9 cellular contexts compared by ENCODE assay signal in genomic region chr15:98547255-98547654, GRCh38.
A peak's percentile ranks its signal among the peaks of the same experiment; 100 is the strongest.
DNase-seq lines count a peak whose midpoint lies in the region; ATAC-seq and TF ChIP-seq lines count a peak whose summit lies in the region.
"Had no signal": no experiment of that assay in that cellular context is flagged by ENCODE, and none has a peak within 500 bp of the region (broad histone marks: within the 10 kb centered on the region; RNA-seq: fewer than 3 reads in every experiment).

No MANE protein-coding gene starts in this region.

- H2AFZ ChIP-seq in smooth muscle cell (ENCODE audit: low read depth): peak overlapping the region; percentile 52

- H3K4me2 ChIP-seq in smooth muscle cell: peak overlapping the region; percentile 90

- no peak overlapping the region for H3K9ac ChIP-seq in smooth muscle cell (ENCODE audit: low read depth)

- no peak for ATAC-seq in T-helper 17 cell

- no peak for TF ChIP-seq CTCF in smooth muscle cell (IDR thresholded peaks at IDR 0.05; ENCODE audit: borderline replicate concordance, insufficient read depth, poor library complexity, severe bottlenecking)

- H3K79me2 ChIP-seq in smooth muscle cell (ENCODE audit: low read depth): no peaks in the 10 kb centered on the region

- H3K4me3 Mint-ChIP-seq in activated CD4-positive, alpha-beta T cell treated with anti-CD3 and anti-CD28 coated beads, Interleukin-2, amount 10 ng/mL, durations not matched to agents 7 days and 5 days: peak overlapping the region; percentile 70
- peak overlapping the region; percentile 87 for H3K4me3 Mint-ChIP-seq in T-helper 17 cell

- peaks cover 47% of the 10 kb centered on the region for H3K27me3 Mint-ChIP-seq in activated CD4-positive, alpha-beta T cell treated with anti-CD3 and anti-CD28 coated beads, Interleukin-2, amount 10 ng/mL, durations not matched to agents 7 days and 5 days
- H3K27me3 Mint-ChIP-seq in T-helper 17 cell: peaks cover 54% of the 10 kb centered on the region

- no peaks in the 10 kb centered on the region for H3K36me3 ChIP-seq in smooth muscle cell (ENCODE audit: low read depth)

- no peak overlapping the region for H3K27ac Mint-ChIP-seq in activated CD4-positive, alpha-beta T cell treated with anti-CD3 and anti-CD28 coated beads, Interleukin-2, amount 10 ng/mL, durations not matched to agents 7 days and 5 days
- no peak overlapping the region for H3K27ac Mint-ChIP-seq in T-helper 17 cell

- H3K4me3 ChIP-seq in smooth muscle cell: peak overlapping the region; percentile 55

- POLR2A ChIA-PET in activated CD4-positive, alpha-beta T cell treated with anti-CD3 and anti-CD28 coated beads, Interleukin-2, amount 10 ng/mL, durations not matched to agents 7 days and 5 days (lab: Charles Lee): no interaction called here

- peaks cover 2% of the 10 kb centered on the region for H3K9me3 Mint-ChIP-seq in activated CD4-positive, alpha-beta T cell treated with anti-CD3 and anti-CD28 coated beads, Interleukin-2, amount 10 ng/mL, durations not matched to agents 7 days and 5 days

- 14% methylated on average over 4 of the region's 4 CpGs for WGBS in smooth muscle cell (ENCODE audit: low lambda C conversion rate)

- H3K4me1 Mint-ChIP-seq in activated CD4-positive, alpha-beta T cell treated with anti-CD3 and anti-CD28 coated beads, Interleukin-2, amount 10 ng/mL, durations not matched to agents 7 days and 5 days: peaks cover 16% of the 10 kb centered on the region
- H3K4me1 Mint-ChIP-seq in T-helper 17 cell: peaks cover 11% of the 10 kb centered on the region

- H3K9me3 ChIP-seq in T-helper 17 cell (ENCODE audit: control insufficient read depth, low read length, poor library complexity, severe bottlenecking) (no peaks in the 10 kb centered on the region), smooth muscle cell (replicated peaks; ENCODE audit: low read depth) (no peaks in the 10 kb centered on the region)

- no peaks in the 10 kb centered on the region for H3F3A ChIP-seq in smooth muscle cell (ENCODE audit: low read depth)

- no peaks in the 10 kb centered on the region for H3K27me3 ChIP-seq in smooth muscle cell (ENCODE audit: low read depth)

- H3K36me3 Mint-ChIP-seq in activated CD4-positive, alpha-beta T cell treated with anti-CD3 and anti-CD28 coated beads, Interleukin-2, amount 10 ng/mL, durations not matched to agents 7 days and 5 days (ENCODE audit: low read depth): no peaks in the 10 kb centered on the region
- peaks cover under 1% of the 10 kb centered on the region for H3K36me3 Mint-ChIP-seq in T-helper 17 cell (ENCODE audit: low read depth)

- CTCF ChIA-PET in activated CD4-positive, alpha-beta T cell treated with anti-CD3 and anti-CD28 coated beads, Interleukin-2, amount 10 ng/mL, durations not matched to agents 7 days and 5 days (lab: Charles Lee): interaction anchor here (0.6 kb wide), 1 partner anchor 335 kb away, joined by 3 read pairs; no protein-coding TSS in a partner anchor

- H3K4me1 ChIP-seq in smooth muscle cell (ENCODE audit: low read depth): peaks cover 10% of the 10 kb centered on the region

- no peak overlapping the region for H3K27ac ChIP-seq in smooth muscle cell (ENCODE audit: low read depth)

- no peak for DNase-seq in activated CD4-positive, alpha-beta T cell treated with anti-CD3 and anti-CD28 coated beads, Interleukin-2, amount 10 ng/mL, durations not matched to agents 7 days and 5 days
- DNase-seq in activated CD4-positive, alpha-beta T cell treated with anti-CD3 and anti-CD28 coated beads, Interleukin-2, amount 50 U/mL, for 1 hour: no peak
- DNase-seq in T-helper 17 cell: no peak
- DNase-seq in left kidney (ENCODE audit: low read depth, low spot score): peak; percentile 23
- no peak for DNase-seq in smooth muscle cell (lab: John Stamatoyannopoulos, UW; ENCODE audit: unreplicated experiment)
- DNase-seq in DMS79 treated with DMSO at 0.1 percent for 48 hours (lab: John Stamatoyannopoulos, UW): no peak
- no peak for DNase-seq in COLO668 (lab: John Stamatoyannopoulos, UW; ENCODE audit: unreplicated experiment)
- DNase-seq in MV-4-11 (lab: John Stamatoyannopoulos, UW): no peak
- DNase-seq: amniotic stem cell had no signal

- no peaks in the 10 kb centered on the region for H4K20me1 ChIP-seq in smooth muscle cell (ENCODE audit: low read depth)
